ENCODE assay signal across 8 cellular contexts in the genomic region with DNA sequence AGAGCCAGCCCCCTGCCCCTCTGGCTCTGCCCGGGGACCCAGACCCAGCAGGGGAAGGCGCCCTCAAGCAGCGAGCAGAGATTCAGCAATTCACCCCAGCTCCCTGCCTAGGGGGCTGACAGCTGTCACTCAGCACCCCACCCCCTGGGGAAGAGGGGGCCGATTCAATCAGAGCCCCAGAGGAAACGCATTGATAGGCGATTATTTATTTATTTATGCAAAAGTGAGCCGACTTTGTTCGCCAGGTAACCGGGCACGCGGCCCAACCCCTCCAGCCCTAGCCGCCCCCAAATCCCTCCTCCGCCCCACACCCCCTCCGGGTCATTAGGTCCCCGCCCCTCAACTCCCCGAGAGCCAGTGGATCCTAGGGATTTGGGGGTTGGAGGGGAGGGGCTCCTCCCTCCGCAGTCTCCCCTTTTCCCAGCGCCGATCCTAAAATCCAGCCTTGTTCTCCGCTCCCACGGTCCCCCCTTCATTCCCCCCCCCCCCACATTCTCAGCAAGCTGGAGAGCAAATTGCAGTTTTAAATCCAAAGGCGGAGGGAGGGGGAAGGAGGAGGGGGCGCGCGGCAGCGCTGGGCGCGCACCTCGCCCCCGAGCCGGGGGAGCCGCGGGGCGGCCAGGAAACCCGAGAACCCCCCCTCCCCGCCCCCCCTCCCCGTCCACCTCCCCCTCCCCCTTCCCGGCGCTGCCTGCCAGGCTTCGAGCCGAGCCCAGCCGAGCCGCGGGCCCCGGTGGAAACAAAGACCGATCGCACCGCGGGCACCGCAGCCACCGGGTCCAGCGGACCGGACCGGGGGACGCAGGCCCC. TPM values are rescaled to one million over a fixed set of nuclear protein-coding genes. Genes with fewer than 3 reads are reported as not detected.
DNase-seq lines count a peak whose midpoint lies in the region; ATAC-seq and TF ChIP-seq lines count a peak whose summit lies in the region.

No MANE protein-coding gene starts in this region.

- peaks cover 0 to 5% of the 10 kb centered on the region in 2 donors for H3K36me3 Mint-ChIP-seq in CD4-positive, alpha-beta memory T cell
- H3K36me3 Mint-ChIP-seq in activated T-cell treated with anti-CD3 and anti-CD28 coated beads, Interleukin-2, amount 50 U/mL, for 72 hours (ENCODE audit: insufficient read depth in 2 of 2), result no peaks in the 10 kb centered on the region
- no peaks in the 10 kb centered on the region for H3K36me3 Mint-ChIP-seq in nephron (ENCODE audit: low read depth)

- CTCF ChIA-PET in CD4-positive, alpha-beta memory T cell (lab: Charles Lee; ENCODE audit: partially characterized antibody), result interaction anchor here (0.7 to 3.0 kb wide), 6 partner anchors 15 to 301 kb away, joined by 3 to 13 read pairs (median 4); no protein-coding TSS in a partner anchor

- no peaks in the 10 kb centered on the region for H3K36me3 ChIP-seq in CD4-positive, alpha-beta memory T cell (ENCODE audit: insufficient read depth, low read length)

- H3K9me3 Mint-ChIP-seq in CD4-positive, alpha-beta memory T cell, result no peaks in the 10 kb centered on the region
- no peaks in the 10 kb centered on the region for H3K9me3 Mint-ChIP-seq in activated T-cell treated with anti-CD3 and anti-CD28 coated beads, Interleukin-2, amount 50 U/mL, for 72 hours
- H3K9me3 Mint-ChIP-seq in nephron, result no peaks in the 10 kb centered on the region

- no peaks in the 10 kb centered on the region for H3K9me3 ChIP-seq in CD4-positive, alpha-beta memory T cell (ENCODE audit: control insufficient read depth in 1 of 2, low read length in 2 of 2)

- ATAC-seq in activated T-cell treated with anti-CD3 and anti-CD28 coated beads, Interleukin-2, amount 50 U/mL, for 72 hours (replicated peaks in 1 of 2), result peak in 1 of 2 donors; percentile 5
- ATAC-seq in GM18517 (IDR thresholded peaks at IDR 0.05; ENCODE audit: unreplicated experiment) (no peak), HG03442 (IDR thresholded peaks at IDR 0.05; ENCODE audit: unreplicated experiment) (no peak), GM19023 (IDR thresholded peaks at IDR 0.05; ENCODE audit: unreplicated experiment) (no peak)

- H3K27ac ChIP-seq in CD4-positive, alpha-beta memory T cell (ENCODE audit: low read depth, low read length), result peak overlapping the region; percentile 63

- peak overlapping the region in 6 of 7 donors; percentile 15 to 88 (median 77) for H3K27ac Mint-ChIP-seq in CD4-positive, alpha-beta memory T cell
- no peak overlapping the region for H3K27ac Mint-ChIP-seq in activated T-cell treated with anti-CD3 and anti-CD28 coated beads, Interleukin-2, amount 50 U/mL, for 72 hours
- H3K27ac Mint-ChIP-seq in nephron, result peak overlapping the region; percentile 89 to 91 (median 91)

- peak overlapping the region in 1 of 2 donors; percentile 79 for H3K4me3 ChIP-seq in CD4-positive, alpha-beta memory T cell (ENCODE audit: low read length in 2 of 2)
- H3K4me3 ChIP-seq in fibroblast of mammary gland (ENCODE audit: control insufficient read depth, low read depth, low read length), result peak overlapping the region; percentile 89

- H3K4me1 ChIP-seq in CD4-positive, alpha-beta memory T cell (ENCODE audit: insufficient read depth, low read length), result peaks cover 58% of the 10 kb centered on the region

- H3K27me3 Mint-ChIP-seq in CD4-positive, alpha-beta memory T cell, result no peaks in the 10 kb centered on the region
- no peaks in the 10 kb centered on the region for H3K27me3 Mint-ChIP-seq in activated T-cell treated with anti-CD3 and anti-CD28 coated beads, Interleukin-2, amount 50 U/mL, for 72 hours (ENCODE audit: low read depth)
- H3K27me3 Mint-ChIP-seq in nephron (ENCODE audit: low read depth), result no peaks in the 10 kb centered on the region

- peaks cover 21 to 72% (median 45%) of the 10 kb centered on the region in 4 donors for H3K4me1 Mint-ChIP-seq in CD4-positive, alpha-beta memory T cell
- H3K4me1 Mint-ChIP-seq in activated T-cell treated with anti-CD3 and anti-CD28 coated beads, Interleukin-2, amount 50 U/mL, for 72 hours (ENCODE audit: low read depth), result peaks cover 51% of the 10 kb centered on the region
- peaks cover 56% of the 10 kb centered on the region for H3K4me1 Mint-ChIP-seq in nephron

- POLR2A ChIA-PET in CD4-positive, alpha-beta memory T cell (lab: Charles Lee; ENCODE audit: partially characterized antibody), result interaction anchor here (0.8 to 6.3 kb wide), 5 partner anchors 19 to 80 kb away, joined by 3 to 35 read pairs (median 3); partner anchors contain the start of gene IFI6

- TF ChIP-seq CTCF in fibroblast of mammary gland (conservative IDR thresholded peaks at IDR 0.05; ENCODE audit: control insufficient read depth, insufficient read depth, low read depth, low read length), result no peak
- TF ChIP-seq CTCF in nephron (IDR thresholded peaks at IDR 0.05; ENCODE audit: unreplicated experiment in 3 of 3), result no peak

- peak overlapping the region; percentile 80 to 87 (median 82) for H3K4me3 Mint-ChIP-seq in CD4-positive, alpha-beta memory T cell
- H3K4me3 Mint-ChIP-seq in activated T-cell treated with anti-CD3 and anti-CD28 coated beads, Interleukin-2, amount 50 U/mL, for 72 hours, result peak overlapping the region; percentile 79 to 83
- H3K4me3 Mint-ChIP-seq in nephron, result peak overlapping the region; percentile 76 to 96 (median 81)

- DNase-seq in CD4-positive, alpha-beta memory T cell, result peak in 3 of 5 donors; percentile 41 to 54 (median 51)
- peak; percentile 69 for DNase-seq in HuH-7 (ENCODE audit: low spot score)
- DNase-seq in activated T-cell treated with anti-CD3 and anti-CD28 coated beads, Interleukin-2, amount 50 U/mL, for 72 hours, result peak; percentile 36 to 45
- DNase-seq in fibroblast of mammary gland (ENCODE audit: low read depth), result no peak

- H3K27me3 ChIP-seq in CD4-positive, alpha-beta memory T cell (ENCODE audit: insufficient read depth, low read length), result no peaks in the 10 kb centered on the region

- intact Hi-C loops in CD4-positive, alpha-beta memory T cell (cut with micrococcal nuclease), result no loop called here

RNA-seq across cellular contexts. Expression of gene AHDC1, which starts 1.2 kb away (rescaled TPM):
- 10 to 100 TPM; 18.4 to 19.2 TPM for total RNA-seq in CD4-positive, alpha-beta memory T cell
- 1 to 10 TPM in 1 of 2 donors, under 1 TPM in 1; 0.02 to 1.7 TPM for polyA plus RNA-seq in CD4-positive, alpha-beta memory T cell
- total RNA-seq in activated T-cell treated with anti-CD3 and anti-CD28 coated beads, Interleukin-2, amount 50 U/mL, for 72 hours, result 1 to 10 TPM; 8.4 to 9.3 TPM

RNA-seq across cellular contexts. Expression of gene FGR, which starts 32.3 kb away (rescaled TPM):
- 1 to 10 TPM; 2.7 to 2.9 TPM for total RNA-seq in CD4-positive, alpha-beta memory T cell
- under 1 TPM; 0.12 to 0.15 TPM for polyA plus RNA-seq in CD4-positive, alpha-beta memory T cell
- total RNA-seq in activated T-cell treated with anti-CD3 and anti-CD28 coated beads, Interleukin-2, amount 50 U/mL, for 72 hours, result 1 to 10 TPM in 1 of 2 donors, under 1 TPM in 1; 0.62 to 2.1 TPM
